In genomic region chr11:61295596-61295926, GRCh38 we compare ENCODE assay signal across 1 cellular context.
TF ChIP-seq lines count a peak whose summit lies in the region.

No MANE protein-coding gene starts in this region.

TF ChIP-seq in endothelial cell of umbilical vein, 7 proteins besides CTCF, POLR2A, EP300 and RAD21 (continued from another document):
- TF ChIP-seq JUN (IDR thresholded peaks at IDR 0.05; ENCODE audit: borderline replicate concordance, insufficient read depth, insufficient read length, low read depth) (no peak), MAX (IDR thresholded peaks at IDR 0.05; ENCODE audit: insufficient read depth, insufficient read length) (no peak)
